18 cellular contexts compared by ENCODE assay signal in the genomic region with DNA sequence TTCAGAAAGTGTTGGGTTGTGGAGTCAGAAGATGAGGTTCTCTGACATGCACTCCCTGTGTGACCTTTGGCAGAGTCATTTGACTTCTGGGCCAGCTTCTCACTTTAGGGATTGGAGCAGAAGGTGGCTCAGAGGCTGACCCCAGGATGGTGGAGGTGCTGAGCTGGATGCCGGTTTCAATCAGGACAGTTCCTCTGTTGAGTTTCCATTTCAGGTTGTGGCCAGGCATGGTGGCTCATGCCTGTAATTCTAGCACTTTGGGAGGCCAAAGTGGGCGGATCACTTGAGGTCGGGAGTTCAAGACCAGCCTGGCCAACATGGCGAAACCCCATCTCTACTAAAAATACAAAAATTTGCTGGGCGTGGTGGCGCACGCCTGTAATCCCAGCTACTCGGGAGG. TPM values are rescaled to one million over a fixed set of nuclear protein-coding genes. Genes with fewer than 3 reads are reported as not detected.
A peak's percentile ranks its signal among the peaks of the same experiment; 100 is the strongest.
DNase-seq lines count a peak whose midpoint lies in the region; ATAC-seq and TF ChIP-seq lines count a peak whose summit lies in the region.
"Not testable (repeated sequence)": the region's sequence is repeated elsewhere in the genome, so short reads cannot be mapped to it uniquely, and the experiment has no call there.
"Had no signal": no experiment of that assay in that cellular context is flagged by ENCODE, and none has a peak within 500 bp of the region (broad histone marks: within the 10 kb centered on the region; RNA-seq: fewer than 3 reads in every experiment).

No MANE protein-coding gene starts in this region.

- WGBS in hepatocyte (ENCODE audit: low lambda C conversion rate, missing lambda C conversion rate), result 98% methylated on average over 8 of the region's 8 CpGs

- not testable (repeated sequence) for H3K27me3 ChIP-seq in CD8-positive, alpha-beta T cell (ENCODE audit: insufficient read depth, low read length); Karpas-422 (ENCODE audit: low read length); hepatocyte; subcutaneous abdominal adipose tissue (ENCODE audit: control insufficient read depth in 5 of 5, insufficient read depth in 4 of 5, low read length in 5 of 5)

- H2AFZ ChIP-seq in Karpas-422 (ENCODE audit: low read length); hepatocyte: not testable (repeated sequence)

- H3K79me2 ChIP-seq in Karpas-422 (ENCODE audit: low read length), result peaks cover 68% of the 10 kb centered on the region
- peaks cover 57% of the 10 kb centered on the region for H3K79me2 ChIP-seq in hepatocyte

- H3K4me1 ChIP-seq in CD8-positive, alpha-beta T cell (ENCODE audit: insufficient read depth, low read length), result peaks cover 18% of the 10 kb centered on the region
- peaks cover 17% of the 10 kb centered on the region for H3K4me1 ChIP-seq in Karpas-422 (ENCODE audit: low read length)
- not testable (repeated sequence) for H3K4me1 ChIP-seq in hepatocyte (ENCODE audit: insufficient read depth)
- H3K4me1 ChIP-seq in subcutaneous abdominal adipose tissue (ENCODE audit: control insufficient read depth in 5 of 5, insufficient read depth in 5 of 5, low read length in 5 of 5), result peaks cover 7 to 61% (median 56%) of the 10 kb centered on the region in 5 donors

- intact Hi-C loops in CD8-positive, alpha-beta T cell (cut with DNase I, micrococcal nuclease), result not testable (repeated sequence)

- H3K9ac ChIP-seq in Karpas-422 (ENCODE audit: low read length), result peak overlapping the region; percentile 88; the same call in 1 of the 2 replicates
- peak overlapping the region in 1 of 5 donors; percentile 97 for H3K9ac ChIP-seq in subcutaneous abdominal adipose tissue (ENCODE audit: low read length in 5 of 5)

- CTCF ChIA-PET in CD8-positive, alpha-beta T cell (lab: Charles Lee), result interaction anchor here (1.0 to 1.2 kb wide), 2 partner anchors 19 to 44 kb away, joined by 4 to 5 read pairs; no protein-coding TSS in a partner anchor
- CTCF ChIA-PET in T-cell (lab: Charles Lee), result not testable (repeated sequence)
- CTCF ChIA-PET in activated CD8-positive, alpha-beta T cell treated with anti-CD3 and anti-CD28 coated beads, Interleukin-2, amount 10 ng/mL, durations not matched to agents 7 days and 5 days (lab: Charles Lee), result interaction anchor here (1.4 to 4.9 kb wide), 3 partner anchors 16 to 44 kb away, joined by 4 to 34 read pairs (median 26); partner anchors contain the start of gene CIB2

- H3K4me1 Mint-ChIP-seq in CD8-positive, alpha-beta T cell (ENCODE audit: low read depth), result peaks cover 46% of the 10 kb centered on the region
- H3K4me1 Mint-ChIP-seq in T-cell (peaks cover 36 to 46% (median 45%) of the 10 kb centered on the region in 3 donors), neural crest cell (peaks cover 28% of the 10 kb centered on the region)
- H3K4me1 Mint-ChIP-seq in activated CD8-positive, alpha-beta T cell treated with anti-CD3 and anti-CD28 coated beads, Interleukin-2, amount 10 ng/mL, durations not matched to agents 7 days and 5 days (ENCODE audit: low read depth), result peaks cover 50% of the 10 kb centered on the region
- H3K4me1 Mint-ChIP-seq in activated naive CD8-positive, alpha-beta T cell treated with anti-CD3 and anti-CD28 coated beads, Interleukin-2, amount 10 ng/mL, durations not matched to agents 7 days and 5 days, result peaks cover 38% of the 10 kb centered on the region

- H3K9me3 ChIP-seq in CD8-positive, alpha-beta T cell (ENCODE audit: low read length); Karpas-422 (ENCODE audit: low read length); hepatocyte (ENCODE audit: low read depth); subcutaneous abdominal adipose tissue (ENCODE audit: control insufficient read depth in 5 of 5, low read length in 5 of 5): not testable (repeated sequence)

- not testable (repeated sequence) for TF ChIP-seq CTCF in CD8-positive, alpha-beta T cell (IDR thresholded peaks at IDR 0.05); hepatocyte (IDR thresholded peaks at IDR 0.05; ENCODE audit: poor library complexity); neural crest cell (conservative IDR thresholded peaks at IDR 0.05)

- not testable (repeated sequence) for H4K20me1 ChIP-seq in Karpas-422 (ENCODE audit: insufficient read depth, low read depth, low read length); hepatocyte (ENCODE audit: insufficient read depth, poor library complexity, severe bottlenecking)

- H3K4me2 ChIP-seq in Karpas-422 (ENCODE audit: low read depth, low read length, poor library complexity, severe bottlenecking), result peak overlapping the region; percentile 100
- peak overlapping the region; percentile 96 for H3K4me2 ChIP-seq in hepatocyte

- H3K9me2 ChIP-seq in Karpas-422 (replicated peaks; ENCODE audit: insufficient read depth, low read length); hepatocyte (replicated peaks; ENCODE audit: insufficient read depth): not testable (repeated sequence)

- H3K36me3 ChIP-seq in CD8-positive, alpha-beta T cell (ENCODE audit: insufficient read depth, low read length); hepatocyte (replicated peaks; ENCODE audit: insufficient read depth, low read depth); subcutaneous abdominal adipose tissue (ENCODE audit: control insufficient read depth in 5 of 5, insufficient read depth in 5 of 5, low read length in 5 of 5): not testable (repeated sequence)
- H3K36me3 ChIP-seq in Karpas-422 (ENCODE audit: insufficient read depth, low read length), result peaks cover 18% of the 10 kb centered on the region; the same call in 1 of the 2 replicates

- H3K4me3 ChIP-seq in CD8-positive, alpha-beta T cell (ENCODE audit: low read depth, low read length); hepatocyte; subcutaneous abdominal adipose tissue (ENCODE audit: low read depth in 1 of 5, low read length in 5 of 5): not testable (repeated sequence)
- H3K4me3 ChIP-seq in Karpas-422 (ENCODE audit: low read length), result peak overlapping the region; percentile 79

- ATAC-seq in CD8-positive, alpha-beta T cell; T-cell (replicated peaks in 1 of 4); activated CD8-positive, alpha-beta T cell treated with anti-CD3 and anti-CD28 coated beads, Interleukin-2, amount 10 ng/mL, durations not matched to agents 7 days and 5 days; activated naive CD8-positive, alpha-beta T cell treated with anti-CD3 and anti-CD28 coated beads, Interleukin-2, amount 10 ng/mL, durations not matched to agents 7 days and 5 days (ENCODE audit: low read depth): not testable (repeated sequence)

- POLR2A ChIA-PET in CD8-positive, alpha-beta T cell (lab: Charles Lee), result interaction anchor here (0.7 kb wide), 1 partner anchor 27 kb away, joined by 3 read pairs; no protein-coding TSS in a partner anchor
- POLR2A ChIA-PET in T-cell (lab: Charles Lee), result not testable (repeated sequence)
- POLR2A ChIA-PET in activated CD8-positive, alpha-beta T cell treated with anti-CD3 and anti-CD28 coated beads, Interleukin-2, amount 10 ng/mL, durations not matched to agents 7 days and 5 days (lab: Charles Lee), result interaction anchor here (0.8 to 2.5 kb wide), 2 partner anchors 8 to 11 kb away, joined by 4 to 7 read pairs; no protein-coding TSS in a partner anchor
- POLR2A ChIA-PET in activated naive CD8-positive, alpha-beta T cell treated with anti-CD3 and anti-CD28 coated beads, Interleukin-2, amount 10 ng/mL, durations not matched to agents 7 days and 5 days (lab: Charles Lee), result interaction anchor here (1.7 kb wide), 1 partner anchor 23 kb away, joined by 3 read pairs; no protein-coding TSS in a partner anchor

- not testable (repeated sequence) for H3K27ac ChIP-seq in CD8-positive, alpha-beta T cell (ENCODE audit: low read depth, low read length); Karpas-422 (ENCODE audit: low read length); hepatocyte
- H3K27ac ChIP-seq in subcutaneous abdominal adipose tissue (ENCODE audit: low read depth, low read length), result peak overlapping the region; percentile 78

- peaks cover 20% of the 10 kb centered on the region for H3K36me3 Mint-ChIP-seq in CD8-positive, alpha-beta T cell
- peaks cover 14% of the 10 kb centered on the region for H3K36me3 Mint-ChIP-seq in T-cell
- peaks cover 22% of the 10 kb centered on the region for H3K36me3 Mint-ChIP-seq in activated CD8-positive, alpha-beta T cell treated with anti-CD3 and anti-CD28 coated beads, Interleukin-2, amount 10 ng/mL, durations not matched to agents 7 days and 5 days (ENCODE audit: low read depth)
- H3K36me3 Mint-ChIP-seq in activated naive CD8-positive, alpha-beta T cell treated with anti-CD3 and anti-CD28 coated beads, Interleukin-2, amount 10 ng/mL, durations not matched to agents 7 days and 5 days, result peaks cover 13% of the 10 kb centered on the region
- H3K36me3 Mint-ChIP-seq in neural crest cell (ENCODE audit: low read depth), result not testable (repeated sequence)

- not testable (repeated sequence) for DNase-seq in CD8-positive, alpha-beta T cell; Karpas-422; T-cell; activated CD8-positive, alpha-beta T cell treated with anti-CD3 and anti-CD28 coated beads, Interleukin-2, amount 10 ng/mL, durations not matched to agents 7 days and 5 days; activated naive CD8-positive, alpha-beta T cell treated with anti-CD3 and anti-CD28 coated beads, Interleukin-2, amount 10 ng/mL, durations not matched to agents 7 days and 5 days; hepatocyte (ENCODE audit: low spot score); neural crest cell (ENCODE audit: low read depth, low spot score)

- H3K9me3 Mint-ChIP-seq in CD8-positive, alpha-beta T cell; T-cell; activated CD8-positive, alpha-beta T cell treated with anti-CD3 and anti-CD28 coated beads, Interleukin-2, amount 10 ng/mL, durations not matched to agents 7 days and 5 days (ENCODE audit: insufficient read depth); activated naive CD8-positive, alpha-beta T cell treated with anti-CD3 and anti-CD28 coated beads, Interleukin-2, amount 10 ng/mL, durations not matched to agents 7 days and 5 days; neural crest cell: not testable (repeated sequence)

- peak overlapping the region; percentile 87 for H3K4me3 Mint-ChIP-seq in CD8-positive, alpha-beta T cell
- H3K4me3 Mint-ChIP-seq in T-cell, result peak overlapping the region; percentile 91 to 94 (median 93)
- H3K4me3 Mint-ChIP-seq in activated CD8-positive, alpha-beta T cell treated with anti-CD3 and anti-CD28 coated beads, Interleukin-2, amount 10 ng/mL, durations not matched to agents 7 days and 5 days, result peak overlapping the region; percentile 84
- H3K4me3 Mint-ChIP-seq in activated naive CD8-positive, alpha-beta T cell treated with anti-CD3 and anti-CD28 coated beads, Interleukin-2, amount 10 ng/mL, durations not matched to agents 7 days and 5 days, result peak overlapping the region; percentile 90
- peak overlapping the region; percentile 94 for H3K4me3 Mint-ChIP-seq in neural crest cell

- H3K27ac Mint-ChIP-seq in CD8-positive, alpha-beta T cell; activated CD8-positive, alpha-beta T cell treated with anti-CD3 and anti-CD28 coated beads, Interleukin-2, amount 10 ng/mL, durations not matched to agents 7 days and 5 days; activated naive CD8-positive, alpha-beta T cell treated with anti-CD3 and anti-CD28 coated beads, Interleukin-2, amount 10 ng/mL, durations not matched to agents 7 days and 5 days; neural crest cell (ENCODE audit: unreplicated experiment): not testable (repeated sequence)
- peak overlapping the region in 1 of 2 donors; percentile 19 for H3K27ac Mint-ChIP-seq in T-cell

- H3K27me3 Mint-ChIP-seq in CD8-positive, alpha-beta T cell (ENCODE audit: low read depth); T-cell; activated CD8-positive, alpha-beta T cell treated with anti-CD3 and anti-CD28 coated beads, Interleukin-2, amount 10 ng/mL, durations not matched to agents 7 days and 5 days (ENCODE audit: low read depth); activated naive CD8-positive, alpha-beta T cell treated with anti-CD3 and anti-CD28 coated beads, Interleukin-2, amount 10 ng/mL, durations not matched to agents 7 days and 5 days; neural crest cell (ENCODE audit: low read depth): not testable (repeated sequence)

RNA-seq across cellular contexts. Expression of gene IDH3A, which starts 1.9 kb away (rescaled TPM):
- 10 to 100 TPM; 54.4 to 61.0 TPM for total RNA-seq in CD8-positive, alpha-beta T cell
- 49.3 and 57.2 TPM in 2 replicates for total RNA-seq in Karpas-422 (2014; rRNA removed; shearing (Covaris generic); ENCODE audit: low replicate concordance)
- total RNA-seq in T-cell (10 to 100 TPM; 40.3 to 64.7 (median 48.5) TPM), hepatocyte (81.0 and 102 TPM in 2 replicates), neural crest cell (41.5 and 47.9 TPM in 2 replicates)
- total RNA-seq in activated CD8-positive, alpha-beta T cell treated with anti-CD3 and anti-CD28 coated beads, Interleukin-2, amount 10 ng/mL, durations not matched to agents 7 days and 5 days, result 10 to 100 TPM; 80.7 to 84.2 TPM
- 10 to 100 TPM; 54.5 to 82.8 TPM for total RNA-seq in activated naive CD8-positive, alpha-beta T cell treated with anti-CD3 and anti-CD28 coated beads, Interleukin-2, amount 10 ng/mL, durations not matched to agents 7 days and 5 days
- 51.5 and 62.3 TPM in 2 replicates for polyA plus RNA-seq in hepatocyte

RNA-seq across cellular contexts. Expression of gene CIB2, which starts 19.8 kb away (rescaled TPM):
- total RNA-seq in CD8-positive, alpha-beta T cell, result 1 to 10 TPM; 1.2 to 1.9 TPM
- total RNA-seq in Karpas-422 (2014; rRNA removed; shearing (Covaris generic); ENCODE audit: low replicate concordance), result 1.1 and 4.4 TPM in 2 replicates
- total RNA-seq in T-cell (1 to 10 TPM in 4 of 5 donors, under 1 TPM in 1; 0.72 to 2.8 (median 2.0) TPM), hepatocyte (48.9 and 68.9 TPM in 2 replicates), neural crest cell (36.5 and 37.7 TPM in 2 replicates)
- 1 to 10 TPM; 1.4 to 2.2 TPM for total RNA-seq in activated CD8-positive, alpha-beta T cell treated with anti-CD3 and anti-CD28 coated beads, Interleukin-2, amount 10 ng/mL, durations not matched to agents 7 days and 5 days
- total RNA-seq in activated naive CD8-positive, alpha-beta T cell treated with anti-CD3 and anti-CD28 coated beads, Interleukin-2, amount 10 ng/mL, durations not matched to agents 7 days and 5 days, result 1 to 10 TPM in 1 of 2 experiments, under 1 TPM in 1; 0.88 to 1.5 TPM
- polyA plus RNA-seq in hepatocyte, result 40.5 and 46.3 TPM in 2 replicates

RNA-seq across cellular contexts. Expression of gene SH2D7, which starts 58.7 kb away (rescaled TPM):
- not detected for total RNA-seq in CD8-positive, alpha-beta T cell
- not detected in 2 replicates for total RNA-seq in Karpas-422 (2014; rRNA removed; shearing (Covaris generic); ENCODE audit: low replicate concordance)
- not detected for total RNA-seq in T-cell
- under 1 TPM; 0.29 to 0.31 TPM for total RNA-seq in activated CD8-positive, alpha-beta T cell treated with anti-CD3 and anti-CD28 coated beads, Interleukin-2, amount 10 ng/mL, durations not matched to agents 7 days and 5 days
- total RNA-seq in activated naive CD8-positive, alpha-beta T cell treated with anti-CD3 and anti-CD28 coated beads, Interleukin-2, amount 10 ng/mL, durations not matched to agents 7 days and 5 days, result under 1 TPM in 1 of 2 experiments, not detected in 1; 0.11 TPM
- total RNA-seq in hepatocyte, result not detected in 2 replicates
- 0.22 TPM in 1 of 2 replicates, not detected in the other for polyA plus RNA-seq in hepatocyte
- total RNA-seq in neural crest cell, result not detected in 2 replicates
- total RNA-seq: endodermal cell, esophagus squamous epithelium, gastrocnemius medialis, H9, liver, M059J, osteoblast, right lobe of liver, suprapubic skin, uterus had no signal
- polyA plus RNA-seq: liver had no signal
